In the genomic region with DNA sequence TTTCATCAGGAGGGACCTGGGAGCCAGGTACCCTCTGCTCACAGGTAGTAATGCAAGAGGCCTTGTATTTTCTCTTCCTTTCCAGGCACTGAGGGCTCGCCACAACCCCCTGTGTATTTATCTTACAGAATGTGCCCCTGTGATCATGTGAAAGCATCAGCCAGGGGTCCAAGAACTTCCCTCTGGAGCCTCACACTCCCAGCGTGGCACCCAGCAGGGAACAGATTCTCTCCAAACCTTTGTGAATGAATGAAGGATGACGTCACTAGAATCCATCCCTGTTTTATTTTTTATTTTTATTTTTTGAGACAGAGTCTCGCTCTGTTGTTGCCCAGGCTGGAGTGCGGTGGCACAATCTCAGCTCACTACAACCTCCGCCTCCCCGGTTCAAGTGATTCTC, we compare ENCODE assay signal across 17 cellular contexts.
"Had no signal": no experiment of that assay in that cellular context is flagged by ENCODE, and none has a peak within 500 bp of the region (broad histone marks: within the 10 kb centered on the region; RNA-seq: fewer than 3 reads in every experiment).

No MANE protein-coding gene starts in this region.

- H3K27ac Mint-ChIP-seq: activated CD4-positive, alpha-beta T cell treated with anti-CD3 and anti-CD28 coated beads for 36 hours; activated CD8-positive, alpha-beta T cell treated with anti-CD3 and anti-CD28 coated beads, Interleukin-2, amount 10 ng/mL, durations not matched to agents 7 days and 5 days; activated naive CD8-positive, alpha-beta T cell; activated T-helper 2 cell treated with anti-CD3 and anti-CD28 coated beads, Interferon-gamma antibody, Interleukin-2, Interleukin-4, amounts not matched to agents 10 μg/mL and 5 μg/mL and 100 μg/mL, durations not matched to agents 14 hours and 24 hours and 36 hours; memory B cell; T-helper 2 cell treated with Interferon-gamma antibody and Interleukin-4, amounts not matched to agents 5 μg/mL and 100 μg/mL, for 36 hours had no signal

- H3K9me3 ChIP-seq: esophagus squamous epithelium, pancreas, SJSA1, stomach, thyroid gland had no signal

- H3K4me3 Mint-ChIP-seq: activated CD4-positive, alpha-beta T cell treated with anti-CD3 and anti-CD28 coated beads for 36 hours; activated CD8-positive, alpha-beta T cell treated with anti-CD3 and anti-CD28 coated beads, Interleukin-2, amount 10 ng/mL, durations not matched to agents 7 days and 5 days; activated naive CD8-positive, alpha-beta T cell; memory B cell; nephron; T-helper 2 cell treated with Interferon-gamma antibody and Interleukin-4, amounts not matched to agents 5 μg/mL and 100 μg/mL, for 36 hours had no signal

- H3K27me3 ChIP-seq: esophagus squamous epithelium, pancreas, SJSA1, stomach, thyroid gland had no signal

- H3K9me3 Mint-ChIP-seq: activated T-helper 2 cell treated with anti-CD3 and anti-CD28 coated beads, Interferon-gamma antibody, Interleukin-2, Interleukin-4, amounts not matched to agents 10 μg/mL and 5 μg/mL and 100 μg/mL, durations not matched to agents 14 hours and 24 hours and 36 hours; memory B cell; nephron; T-helper 2 cell treated with Interferon-gamma antibody and Interleukin-4, amounts not matched to agents 5 μg/mL and 100 μg/mL, for 36 hours had no signal

- H3K27me3 Mint-ChIP-seq: activated CD4-positive, alpha-beta T cell treated with anti-CD3 and anti-CD28 coated beads for 36 hours; activated naive CD8-positive, alpha-beta T cell had no signal

- H3K36me3 ChIP-seq: esophagus squamous epithelium, pancreas, SJSA1, stomach, thyroid gland had no signal

- ATAC-seq: activated CD4-positive, alpha-beta T cell treated with anti-CD3 and anti-CD28 coated beads for 36 hours; activated CD8-positive, alpha-beta T cell treated with anti-CD3 and anti-CD28 coated beads, Interleukin-2, amount 10 ng/mL, durations not matched to agents 7 days and 5 days; pancreas had no signal

- H3K4me1 Mint-ChIP-seq: activated CD4-positive, alpha-beta T cell treated with anti-CD3 and anti-CD28 coated beads for 36 hours had no signal

- DNase-seq: activated CD4-positive, alpha-beta T cell treated with anti-CD3 and anti-CD28 coated beads for 36 hours; activated CD8-positive, alpha-beta T cell treated with anti-CD3 and anti-CD28 coated beads, Interleukin-2, amount 10 ng/mL, durations not matched to agents 7 days and 5 days; anterior cingulate cortex; esophagus squamous epithelium; foreskin fibroblast; stimulated activated CD4-positive, alpha-beta T cell treated with anti-CD3 and anti-CD28 coated beads, Interleukin-4, amount 100 ng/mL, for 4 hours; stomach; SW 1271; thyroid gland had no signal

- H3K27ac ChIP-seq: esophagus squamous epithelium, pancreas, SJSA1, skin epidermis, stomach, thyroid gland had no signal

- H3K36me3 Mint-ChIP-seq: activated naive CD8-positive, alpha-beta T cell; memory B cell had no signal

- H3K4me3 ChIP-seq: esophagus squamous epithelium, pancreas, SJSA1, skin epidermis, stomach, thyroid gland had no signal

- H3K4me1 ChIP-seq: SJSA1 had no signal
